In the genomic region with DNA sequence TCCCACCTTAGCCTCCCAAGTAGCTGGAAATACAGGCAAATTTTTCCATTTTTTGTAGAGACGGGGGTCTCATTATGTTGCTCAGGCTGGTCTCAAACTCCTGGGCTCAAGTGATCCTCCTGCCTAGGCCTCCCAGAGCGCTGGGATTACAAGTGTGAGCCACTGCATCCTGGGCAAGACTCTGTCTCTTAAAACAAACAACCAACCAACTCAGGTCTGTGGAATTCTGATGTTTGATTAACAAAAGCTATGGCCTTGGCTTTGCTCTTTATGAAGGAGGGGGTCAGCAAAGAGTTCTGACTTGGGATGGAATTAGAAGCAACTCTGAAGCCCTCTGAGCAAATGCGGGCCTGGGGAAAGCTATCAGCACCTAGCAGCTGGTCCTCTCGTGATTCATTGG, we compare ENCODE assay signal across 22 cellular contexts.
DNase-seq lines count a peak whose midpoint lies in the region; ATAC-seq, FAIRE-seq and TF ChIP-seq lines count a peak whose summit lies in the region.
"Had no signal": no experiment of that assay in that cellular context is flagged by ENCODE, and none has a peak within 500 bp of the region (broad histone marks: within the 10 kb centered on the region; RNA-seq: fewer than 3 reads in every experiment).

No MANE protein-coding gene starts in this region.

- 30% methylated on average over 4 of the region's 4 CpGs for WGBS in HepG2 (ENCODE audit: low lambda C conversion rate)
- 58% methylated on average over 3 of the region's 4 CpGs for WGBS in right lobe of liver (ENCODE audit: insufficient coverage, low coverage, low lambda C conversion rate, missing lambda C conversion rate)

- no peak overlapping the region for H3K27ac ChIP-seq in HepG2 (ENCODE audit: extremely low read length, insufficient read depth, low read length)
- H3K27ac ChIP-seq in right lobe of liver, result no peak overlapping the region
- H3K27ac ChIP-seq in kidney (ENCODE audit: low read depth in 2 of 2, low read length in 2 of 2), result no peak overlapping the region
- H3K27ac ChIP-seq: 22Rv1; A549; BLaER1 treated with 17β-estradiol and CSF1 and Interleukin-3, amounts not matched to agents 10 nM and 100 nM; C4-2B had no signal

- no peak overlapping the region for H3K9ac ChIP-seq in HepG2 (ENCODE audit: insufficient read depth, low read depth, low read length)
- H3K9ac ChIP-seq in kidney (ENCODE audit: low read length in 2 of 2), result no peak overlapping the region
- H3K9ac ChIP-seq: BLaER1 treated with 17β-estradiol and CSF1 and Interleukin-3, amounts not matched to agents 10 nM and 100 nM had no signal

- BruUV-seq in HepG2 (replicated peaks; lab: Mats Ljungman, UMichigan), result no TSS peak

- TF ChIP-seq POLR2A in HepG2 (IDR thresholded peaks at IDR 0.05; ENCODE audit: insufficient read depth in 1 of 2, low read depth in 2 of 2, low read length in 2 of 2) (no peak), right lobe of liver (IDR thresholded peaks at IDR 0.05) (no peak)

- H3K4me3 ChIP-seq in HepG2 (replicated peaks in 1 of 3; ENCODE audit: insufficient read depth in 1 of 3, low read depth in 2 of 3, low read length in 3 of 3) (no peak overlapping the region), right lobe of liver (no peak overlapping the region), MG63 (no peak overlapping the region), kidney (ENCODE audit: low read length in 2 of 2) (no peak overlapping the region)
- H3K4me3 ChIP-seq: A549; BLaER1 treated with 17β-estradiol and CSF1 and Interleukin-3, amounts not matched to agents 10 nM and 100 nM; GM12878 had no signal

- no peaks in the 10 kb centered on the region for H3K36me3 ChIP-seq in HepG2 (replicated peaks in 1 of 2; ENCODE audit: control insufficient read depth in 1 of 2, insufficient read depth in 2 of 2, low read length in 2 of 2)
- H3K36me3 ChIP-seq in right lobe of liver, result no peaks in the 10 kb centered on the region
- H3K36me3 ChIP-seq in MG63, result no peaks in the 10 kb centered on the region
- no peaks in the 10 kb centered on the region for H3K36me3 ChIP-seq in kidney (ENCODE audit: control insufficient read depth in 1 of 2, insufficient read depth in 2 of 2, low read length in 2 of 2)

- in situ Hi-C loops in HepG2 (cut with HindIII; ENCODE audit: extremely low pct_ligation_motif_present, low pct_unique_long_range_greater_than_20kb), result loop anchor here (10.0 kb wide), 1 partner anchor 293 kb away; no protein-coding TSS in a partner anchor

- no peaks in the 10 kb centered on the region for H4K20me1 ChIP-seq in HepG2 (ENCODE audit: insufficient read depth, low read length)
- H4K20me1 ChIP-seq: BLaER1 treated with 17β-estradiol and CSF1 and Interleukin-3, amounts not matched to agents 10 nM and 100 nM had no signal

- TF ChIP-seq CTCF in HepG2 (CRISPR knock-in tag; IDR thresholded peaks at IDR 0.05), result no peak
- no peak for TF ChIP-seq CTCF in right lobe of liver (IDR thresholded peaks at IDR 0.05)
- no peak for TF ChIP-seq CTCF in kidney (IDR thresholded peaks at IDR 0.05; ENCODE audit: borderline replicate concordance, extremely low read depth, insufficient read depth)

- CTCF ChIA-PET in HepG2 (lab: Yijun Ruan, JAX; ENCODE audit: low intra/inter-chr PET ratio, low total read pairs), result no interaction called here

- no peak for ATAC-seq in HepG2
- ATAC-seq in right lobe of liver, result no peak
- ATAC-seq in GM21423 (IDR thresholded peaks at IDR 0.05; ENCODE audit: unreplicated experiment), result no peak
- ATAC-seq: A549; CD8-positive, alpha-beta T cell; GM12878 had no signal

- intact Hi-C loops in HepG2 (cut with micrococcal nuclease; ENCODE audit: unreplicated experiment), result no loop called here
- intact Hi-C loops in right lobe of liver (cut with DNase I), result loop anchor here (10.0 kb wide), 3 partner anchors 73 to 293 kb away; partner anchors contain the start of gene LYL1 (in 1 of the 2)
- intact Hi-C loops in kidney (cut with DNase I), result no loop called here

- H3K79me2 ChIP-seq in HepG2 (ENCODE audit: insufficient read depth, low read length), result no peaks in the 10 kb centered on the region

- no peak overlapping the region for H3K4me2 ChIP-seq in HepG2 (ENCODE audit: low read depth, low read length)
- H3K4me2 ChIP-seq: A549; BLaER1 treated with 17β-estradiol and CSF1 and Interleukin-3, amounts not matched to agents 10 nM and 100 nM had no signal

- TF ChIP-seq EP300 in HepG2 (IDR thresholded peaks at IDR 0.05; ENCODE audit: low read depth in 2 of 2, low read length in 2 of 2), result no peak
- TF ChIP-seq EP300 in HepG2 (CRISPR knock-in tag; IDR thresholded peaks at IDR 0.05; ENCODE audit: borderline replicate concordance), result no peak

- H3K27me3 ChIP-seq in HepG2 (ENCODE audit: control insufficient read depth in 1 of 2, insufficient read depth in 2 of 2, low read length in 2 of 2), result peaks cover 1 to 16% of the 10 kb centered on the region in 2 experiments; a peak in 1 of 5 replicates
- H3K27me3 ChIP-seq in right lobe of liver, result no peaks in the 10 kb centered on the region
- H3K27me3 ChIP-seq in MG63, result peaks cover 6% of the 10 kb centered on the region; the same call in 1 of the 2 replicates
- H3K27me3 ChIP-seq: BLaER1 treated with 17β-estradiol and CSF1 and Interleukin-3, amounts not matched to agents 10 nM and 100 nM had no signal

- H3K9me3 ChIP-seq in HepG2 (ENCODE audit: low read length) (no peaks in the 10 kb centered on the region), right lobe of liver (no peaks in the 10 kb centered on the region), MG63 (no peaks in the 10 kb centered on the region), kidney (ENCODE audit: control insufficient read depth in 1 of 2, low read length in 2 of 2) (no peaks in the 10 kb centered on the region)
- H3K9me3 ChIP-seq: A549, Caco-2 had no signal

- H3K4me1 ChIP-seq in HepG2 (ENCODE audit: insufficient read depth, low read length), result no peaks in the 10 kb centered on the region
- H3K4me1 ChIP-seq in right lobe of liver, result no peaks in the 10 kb centered on the region
- H3K4me1 ChIP-seq in kidney (ENCODE audit: control insufficient read depth in 1 of 2, insufficient read depth in 1 of 2, low read depth in 1 of 2, low read length in 2 of 2), result no peaks in the 10 kb centered on the region
- H3K4me1 ChIP-seq: A549, Caco-2 had no signal

- POLR2A ChIA-PET in HepG2 (lab: Yijun Ruan, JAX), result no interaction called here

- TF ChIP-seq RAD21 in HepG2 (CRISPR knock-in tag; IDR thresholded peaks at IDR 0.05), result no peak

- DNase-seq in HepG2 (ENCODE audit: low spot score) (peak; percentile 25), right lobe of liver (no peak), MG63 (peak; percentile 37), kidney (peak; percentile 5), hepatic stellate cell (ENCODE audit: low spot score) (no peak), NOMO-1 treated with dmso at 0.1 percent for 144 hours (lab: John Stamatoyannopoulos, UW; ENCODE audit: unreplicated experiment) (no peak)
- DNase-seq: AML-193; Caco-2; Calu3; CD4-positive, alpha-beta T cell; CD8-positive, alpha-beta T cell; DMS79 treated with DMSO at 0.1 percent for 48 hours; GDM1 had no signal

- H2AFZ ChIP-seq in HepG2 (ENCODE audit: low read length), result no peak overlapping the region

- FAIRE-seq in HepG2 (lab: Jason Lieb, UNC) (no peak), kidney (lab: Jason Lieb, UNC) (no peak)
- FAIRE-seq: A549, D721Med, GM12878, GM12892, GM18507 had no signal

TF ChIP-seq in HepG2, 621 proteins besides CTCF, POLR2A, EP300 and RAD21:
- TF ChIP-seq FOSL2 (CRISPR knock-in tag; IDR thresholded peaks at IDR 0.05) (0 out of 2 replicates have a peak, but pooled peaks have one; percentile 18), MED8 (CRISPR knock-in tag; IDR thresholded peaks at IDR 0.05; ENCODE audit: insufficient replicate concordance) (no peak)
TF ChIP-seq in HepG2: peak in this region for 1.

Comparison
In these comparisons a context has a peak if more than half of its experiments do, and no peak if none do; other contexts are left out.
1. DNase-seq: peak in HepG2 (single experiment), MG63 (single experiment) and kidney (single experiment); none in right lobe of liver (0 of 3), hepatic stellate cell (single experiment) and NOMO-1 treated with dmso at 0.1 percent for 144 hours (single experiment).
2. intact Hi-C loops: an anchor here in right lobe of liver (10.0 kb wide); none called in HepG2 and kidney.